In genomic region chr10:34815174-34816066, GRCh38 we compare ENCODE assay signal across 7 cellular contexts. TPM values are rescaled to one million over a fixed set of nuclear protein-coding genes. Genes with fewer than 3 reads are reported as not detected.
DNase-seq lines count a peak whose midpoint lies in the region; ATAC-seq, FAIRE-seq and TF ChIP-seq lines count a peak whose summit lies in the region.

PARD3 (minus strand) TSS chr10:34815296; CDS start chr10:34814995, 301 bp downstream.

- no peak for FAIRE-seq in astrocyte (lab: Jason Lieb, UNC)

- H3K36me3 ChIP-seq in H7 (replicated peaks; ENCODE audit: control insufficient read depth, insufficient read depth, low read length) (no peaks in the 10 kb centered on the region), astrocyte (ENCODE audit: insufficient read depth, low read length) (no peaks in the 10 kb centered on the region), rectal smooth muscle tissue (ENCODE audit: control insufficient read depth, insufficient read depth, low read length) (no peaks in the 10 kb centered on the region)

- peaks cover 11% of the 10 kb centered on the region for H3K27me3 ChIP-seq in H7 (ENCODE audit: control insufficient read depth, insufficient read depth, low read length)
- no peaks in the 10 kb centered on the region for H3K27me3 ChIP-seq in astrocyte (ENCODE audit: insufficient read depth, low read length)
- no peaks in the 10 kb centered on the region for H3K27me3 ChIP-seq in right cardiac atrium (ENCODE audit: control insufficient read depth, insufficient read depth)
- H3K27me3 ChIP-seq in rectal smooth muscle tissue (ENCODE audit: control insufficient read depth, insufficient read depth, low read length) = no peaks in the 10 kb centered on the region

- H3K27ac ChIP-seq in astrocyte (ENCODE audit: low read depth, low read length) (peak within 1 kb of the TSS; percentile 79), right cardiac atrium (ENCODE audit: low read length) (peak within 1 kb of the TSS; percentile 95), rectal smooth muscle tissue (ENCODE audit: low read depth, low read length) (peak within 1 kb of the TSS; percentile 87)

- H3K9me3 ChIP-seq in astrocyte (ENCODE audit: insufficient read depth, low read depth, low read length) (no peaks in the 10 kb centered on the region), right cardiac atrium (ENCODE audit: control insufficient read depth, low read length) (no peaks in the 10 kb centered on the region)

- peak within 1 kb of the TSS; percentile 55 for H2AFZ ChIP-seq in astrocyte (ENCODE audit: low read depth, low read length)

- under 1% methylated on average over 73 of the region's 84 CpGs for WGBS in right cardiac atrium

- H3K27ac Mint-ChIP-seq in astrocyte (ENCODE audit: unreplicated experiment) = peak within 1 kb of the TSS; percentile 66

- peaks cover 28% of the 10 kb centered on the region for H3K4me1 Mint-ChIP-seq in astrocyte (ENCODE audit: low read depth, unreplicated experiment)

- ATAC-seq in right cardiac atrium = peak; percentile 78 to 81
- ATAC-seq in GM18520 (IDR thresholded peaks at IDR 0.05; ENCODE audit: unreplicated experiment) = no peak

- H3K36me3 Mint-ChIP-seq in astrocyte (ENCODE audit: low read depth, unreplicated experiment) = no peaks in the 10 kb centered on the region

- H4K20me1 ChIP-seq in astrocyte (ENCODE audit: insufficient read depth, low read length) = peaks cover 34% of the 10 kb centered on the region

- H3K9ac ChIP-seq in astrocyte (ENCODE audit: low read length) = peak within 1 kb of the TSS; percentile 88
- H3K9ac ChIP-seq in rectal smooth muscle tissue (ENCODE audit: low read length) = peak within 1 kb of the TSS; percentile 19

- H3K4me1 ChIP-seq in astrocyte (ENCODE audit: insufficient read depth, low read length) (peaks cover 17% of the 10 kb centered on the region), right cardiac atrium (ENCODE audit: control insufficient read depth, insufficient read depth, low read length) (peaks cover 12% of the 10 kb centered on the region), rectal smooth muscle tissue (ENCODE audit: control insufficient read depth, insufficient read depth, low read length) (peaks cover 15% of the 10 kb centered on the region)

- DNase-seq in H7 (peak; percentile 97), NCI-H2171 treated with DMSO at 0.1 percent for 48 hours (lab: John Stamatoyannopoulos, UW) (peak; percentile 38), astrocyte (ENCODE audit: low read depth) (no peak), right cardiac atrium (peak; percentile 71 to 89 (median 89))

- no peaks in the 10 kb centered on the region for H3K9me3 Mint-ChIP-seq in astrocyte (ENCODE audit: unreplicated experiment)

- intact Hi-C loops in right cardiac atrium (cut with DNase I) = loop anchor here (10.0 kb wide), 2 partner anchors 91 to 151 kb away; no protein-coding TSS in a partner anchor

- peaks cover 36% of the 10 kb centered on the region for H3K79me2 ChIP-seq in astrocyte (ENCODE audit: insufficient read depth, low read length)

- H3K4me2 ChIP-seq in astrocyte (ENCODE audit: low read length) = peak within 1 kb of the TSS; percentile 93

- no peak for TF ChIP-seq CTCF in astrocyte (IDR thresholded peaks at IDR 0.05; ENCODE audit: insufficient read depth, low read depth, low read length)

- peak within 1 kb of the TSS; percentile 90 for H3K4me3 ChIP-seq in GM08714 (ENCODE audit: low read length)
- H3K4me3 ChIP-seq in H7 (ENCODE audit: insufficient read depth, low read depth, low read length) = peak within 1 kb of the TSS; percentile 88
- peak within 1 kb of the TSS; percentile 85 for H3K4me3 ChIP-seq in astrocyte (ENCODE audit: insufficient read depth, low read depth, low read length)
- H3K4me3 ChIP-seq in right cardiac atrium (ENCODE audit: low read length) = peak within 1 kb of the TSS; percentile 99
- peak within 1 kb of the TSS; percentile 75 for H3K4me3 ChIP-seq in rectal smooth muscle tissue (ENCODE audit: low read length)

- no peaks in the 10 kb centered on the region for H3K27me3 Mint-ChIP-seq in astrocyte (ENCODE audit: low read depth, unreplicated experiment)

- peak within 1 kb of the TSS; percentile 95 for H3K4me3 Mint-ChIP-seq in astrocyte (ENCODE audit: unreplicated experiment)

RNA-seq across cellular contexts. Expression of gene PARD3, which starts in this region (rescaled TPM):
- total RNA-seq in H7 (2014; rRNA removed; shearing (Covaris generic)) = 51.1 and 62.8 TPM in 2 replicates
- total RNA-seq in astrocyte (35.4 and 35.9 TPM in 2 replicates), right cardiac atrium (10 to 100 TPM; 27.3 to 40.3 (median 29.7) TPM)
- polyA plus RNA-seq in right cardiac atrium = 10.5 TPM
